ENCODE assay signal across 1 cellular context in the genomic region with DNA sequence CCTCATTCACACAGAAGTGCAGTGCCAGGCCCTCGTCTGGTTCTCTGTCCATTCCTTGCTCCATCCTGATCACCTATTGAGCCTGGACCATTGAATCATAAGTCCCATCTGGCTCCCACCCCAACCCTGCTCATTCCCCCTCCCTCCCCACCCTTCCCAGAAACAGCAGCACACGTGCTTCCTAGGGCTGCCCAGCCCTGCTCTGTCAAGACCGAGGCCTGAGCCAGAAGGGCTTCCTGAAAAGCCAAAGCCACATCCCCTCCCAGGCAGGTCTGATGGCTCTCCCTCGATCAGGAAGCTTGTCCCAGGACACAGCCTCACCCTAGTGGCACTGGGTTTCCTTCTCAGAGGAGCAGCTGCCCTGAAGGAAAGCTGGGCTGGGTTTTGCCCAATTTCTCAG.
TF ChIP-seq lines count a peak whose summit lies in the region.

No MANE protein-coding gene starts in this region.

TF ChIP-seq in H1, 55 proteins besides CTCF, POLR2A, EP300 and RAD21:
- TF ChIP-seq BRCA1 (IDR thresholded peaks at IDR 0.05; ENCODE audit: low read depth, low read length) (no peak), HDAC2 (IDR thresholded peaks at IDR 0.05; ENCODE audit: borderline replicate concordance in 1 of 2, low read depth in 2 of 2, low read length in 2 of 2) (no peak), SIRT6 (IDR thresholded peaks at IDR 0.05; ENCODE audit: low read length) (no peak), KDM1A (IDR thresholded peaks at IDR 0.05; ENCODE audit: borderline replicate concordance, low read length) (no peak), RBBP5 (IDR thresholded peaks at IDR 0.05; ENCODE audit: borderline replicate concordance, low read depth, low read length) (no peak), SIN3A (conservative IDR thresholded peaks at IDR 0.05 in 1 of 2, IDR thresholded peaks at IDR 0.05 in 1 of 2; ENCODE audit: low read depth in 1 of 2, low read length in 2 of 2) (no peak), KDM4A (IDR thresholded peaks at IDR 0.05; ENCODE audit: low read depth, low read length, severe bottlenecking) (no peak), CBX5 (IDR thresholded peaks at IDR 0.05; ENCODE audit: low read depth, low read length) (no peak), CTBP2 (IDR thresholded peaks at IDR 0.05; ENCODE audit: borderline replicate concordance, insufficient read depth, insufficient read length, low read length) (no peak), SRF (IDR thresholded peaks at IDR 0.05; ENCODE audit: low read depth, low read length) (no peak), YY1 (IDR thresholded peaks at IDR 0.05; ENCODE audit: low read depth, low read length) (no peak), CHD7 (IDR thresholded peaks at IDR 0.05; ENCODE audit: insufficient replicate concordance, low read length) (no peak), PHF8 (conservative IDR thresholded peaks at IDR 0.05; ENCODE audit: low read depth, low read length) (no peak), RXRA (IDR thresholded peaks at IDR 0.05; ENCODE audit: insufficient read depth, low read depth, low read length) (no peak), TCF12 (IDR thresholded peaks at IDR 0.05; ENCODE audit: low read depth, low read length) (no peak)
- TF ChIP-seq, protein P1, sequence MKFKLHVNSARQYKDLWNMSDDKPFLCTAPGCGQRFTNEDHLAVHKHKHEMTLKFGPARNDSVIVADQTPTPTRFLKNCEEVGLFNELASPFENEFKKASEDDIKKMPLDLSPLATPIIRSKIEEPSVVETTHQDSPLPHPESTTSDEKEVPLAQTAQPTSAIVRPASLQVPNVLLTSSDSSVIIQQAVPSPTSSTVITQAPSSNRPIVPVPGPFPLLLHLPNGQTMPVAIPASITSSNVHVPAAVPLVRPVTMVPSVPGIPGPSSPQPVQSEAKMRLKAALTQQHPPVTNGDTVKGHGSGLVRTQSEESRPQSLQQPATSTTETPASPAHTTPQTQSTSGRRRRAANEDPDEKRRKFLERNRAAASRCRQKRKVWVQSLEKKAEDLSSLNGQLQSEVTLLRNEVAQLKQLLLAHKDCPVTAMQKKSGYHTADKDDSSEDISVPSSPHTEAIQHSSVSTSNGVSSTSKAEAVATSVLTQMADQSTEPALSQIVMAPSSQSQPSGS (IDR thresholded peaks at IDR 0.05; ENCODE audit: low read length), result no peak
- TF ChIP-seq, protein P2, sequence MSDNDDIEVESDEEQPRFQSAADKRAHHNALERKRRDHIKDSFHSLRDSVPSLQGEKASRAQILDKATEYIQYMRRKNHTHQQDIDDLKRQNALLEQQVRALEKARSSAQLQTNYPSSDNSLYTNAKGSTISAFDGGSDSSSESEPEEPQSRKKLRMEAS (IDR thresholded peaks at IDR 0.05), result no peak
